ENCODE assay signal across 8 cellular contexts in genomic region chr12:56129914-56130495, GRCh38. TPM values are rescaled to one million over a fixed set of nuclear protein-coding genes. Genes with fewer than 3 reads are reported as not detected.
DNase-seq lines count a peak whose midpoint lies in the region; FAIRE-seq and TF ChIP-seq lines count a peak whose summit lies in the region.
"Not testable (repeated sequence)": the region's sequence is repeated elsewhere in the genome, so short reads cannot be mapped to it uniquely, and the experiment has no call there.

No MANE protein-coding gene starts in this region.

- H3K4me1 Mint-ChIP-seq in T-helper 2 cell treated with Interferon-gamma antibody and Interleukin-4, amounts not matched to agents 5 μg/mL and 100 μg/mL, for 36 hours (ENCODE audit: low read depth), result peaks cover 58% of the 10 kb centered on the region
- H3K4me1 Mint-ChIP-seq in astrocyte (ENCODE audit: low read depth, unreplicated experiment), result peaks cover 22% of the 10 kb centered on the region

- 84% methylated on average over 22 of the region's 22 CpGs for WGBS in HUES64
- WGBS in esophagus, 2 donors, result 49 to 67% methylated on average over 22 of the region's 22 CpGs
- WGBS in suprapubic skin, result 70% methylated on average over 22 of the region's 22 CpGs

- not testable (repeated sequence) for H3K27me3 Mint-ChIP-seq in T-helper 2 cell treated with Interferon-gamma antibody and Interleukin-4, amounts not matched to agents 5 μg/mL and 100 μg/mL, for 36 hours (ENCODE audit: low read depth); astrocyte (ENCODE audit: low read depth, unreplicated experiment)

- not testable (repeated sequence) for H2AFZ ChIP-seq in astrocyte (ENCODE audit: low read depth, low read length); neuron (ENCODE audit: low read depth, low read length)

- H3K9me3 Mint-ChIP-seq in T-helper 2 cell treated with Interferon-gamma antibody and Interleukin-4, amounts not matched to agents 5 μg/mL and 100 μg/mL, for 36 hours; astrocyte (ENCODE audit: unreplicated experiment): not testable (repeated sequence)

- peak overlapping the region; percentile 88 for H3K9ac ChIP-seq in BLaER1
- H3K9ac ChIP-seq in HUES64 (ENCODE audit: low read depth, low read length), result 0 out of 2 replicates have a peak overlapping the region, but pooled peaks have one; percentile 89
- peak overlapping the region; percentile 84 for H3K9ac ChIP-seq in astrocyte (ENCODE audit: low read length)

- peaks cover 58% of the 10 kb centered on the region for H3K36me3 Mint-ChIP-seq in T-helper 2 cell treated with Interferon-gamma antibody and Interleukin-4, amounts not matched to agents 5 μg/mL and 100 μg/mL, for 36 hours (ENCODE audit: low read depth)
- peaks cover 17% of the 10 kb centered on the region for H3K36me3 Mint-ChIP-seq in astrocyte (ENCODE audit: low read depth, unreplicated experiment)

- not testable (repeated sequence) for FAIRE-seq in astrocyte (lab: Jason Lieb, UNC)

- not testable (repeated sequence) for H3K9me3 ChIP-seq in BLaER1; HUES64 (ENCODE audit: insufficient read depth, low read depth, low read length); astrocyte (ENCODE audit: insufficient read depth, low read depth, low read length); esophagus (ENCODE audit: control insufficient read depth in 2 of 2, insufficient read depth in 1 of 2, low read depth in 1 of 2, low read length in 1 of 2); neuron (ENCODE audit: low read length); suprapubic skin

- TF ChIP-seq POLR2A in suprapubic skin (IDR thresholded peaks at IDR 0.05), result not testable (repeated sequence)

- peak overlapping the region; percentile 85 for H3K27ac ChIP-seq in BLaER1
- not testable (repeated sequence) for H3K27ac ChIP-seq in HUES64 (ENCODE audit: low read depth, low read length); astrocyte (ENCODE audit: low read depth, low read length)
- H3K27ac ChIP-seq in esophagus (ENCODE audit: low read depth in 2 of 2, low read length in 1 of 2), result peak overlapping the region; percentile 94 to 98
- peak overlapping the region; percentile 17 for H3K27ac ChIP-seq in suprapubic skin

- peak overlapping the region; percentile 88 for H3K4me3 ChIP-seq in BLaER1
- H3K4me3 ChIP-seq in HUES64 (ENCODE audit: low read length), result peak overlapping the region; percentile 97
- peak overlapping the region; percentile 81 for H3K4me3 ChIP-seq in astrocyte (ENCODE audit: insufficient read depth, low read depth, low read length)
- peak overlapping the region in 1 of 2 donors; percentile 10 for H3K4me3 ChIP-seq in esophagus (ENCODE audit: low read depth in 1 of 2, low read length in 2 of 2)
- H3K4me3 ChIP-seq in neuron (ENCODE audit: low read length), result peak overlapping the region; percentile 89
- H3K4me3 ChIP-seq in suprapubic skin, result peak overlapping the region; percentile 83

- TF ChIP-seq CTCF in astrocyte (IDR thresholded peaks at IDR 0.05; ENCODE audit: insufficient read depth, low read depth, low read length); suprapubic skin (IDR thresholded peaks at IDR 0.05): not testable (repeated sequence)

- not testable (repeated sequence) for DNase-seq in T-helper 2 cell treated with Interferon-gamma antibody and Interleukin-4, amounts not matched to agents 5 μg/mL and 100 μg/mL, for 36 hours (ENCODE audit: low spot score); astrocyte (ENCODE audit: low read depth); suprapubic skin (ENCODE audit: low spot score in 2 of 2)
- DNase-seq in left kidney (ENCODE audit: low read depth, low spot score), result peak; percentile 49

- H3K27ac Mint-ChIP-seq in T-helper 2 cell treated with Interferon-gamma antibody and Interleukin-4, amounts not matched to agents 5 μg/mL and 100 μg/mL, for 36 hours, result peak overlapping the region; percentile 91
- peak overlapping the region; percentile 63 for H3K27ac Mint-ChIP-seq in astrocyte (ENCODE audit: unreplicated experiment)

- not testable (repeated sequence) for TF ChIP-seq EP300 in suprapubic skin (IDR thresholded peaks at IDR 0.05)

- H3K4me1 ChIP-seq in BLaER1, result peaks cover 56% of the 10 kb centered on the region
- peaks cover 16% of the 10 kb centered on the region for H3K4me1 ChIP-seq in HUES64 (ENCODE audit: insufficient read depth, low read length)
- H3K4me1 ChIP-seq in astrocyte (ENCODE audit: insufficient read depth, low read length), result peaks cover 13% of the 10 kb centered on the region
- H3K4me1 ChIP-seq in esophagus (ENCODE audit: control insufficient read depth in 2 of 2, insufficient read depth in 2 of 2, low read length in 1 of 2), result not testable (repeated sequence)
- H3K4me1 ChIP-seq in neuron (ENCODE audit: insufficient read depth, low read length), result peaks cover 30% of the 10 kb centered on the region
- H3K4me1 ChIP-seq in suprapubic skin, result peaks cover 35% of the 10 kb centered on the region

- peak overlapping the region; percentile 94 for H3K4me3 Mint-ChIP-seq in T-helper 2 cell treated with Interferon-gamma antibody and Interleukin-4, amounts not matched to agents 5 μg/mL and 100 μg/mL, for 36 hours
- peak overlapping the region; percentile 98 for H3K4me3 Mint-ChIP-seq in astrocyte (ENCODE audit: unreplicated experiment)

- H3K36me3 ChIP-seq in BLaER1 (peaks cover 53% of the 10 kb centered on the region), HUES64 (ENCODE audit: insufficient read depth, low read length) (peaks cover 47% of the 10 kb centered on the region), astrocyte (ENCODE audit: insufficient read depth, low read length) (peaks cover 22% of the 10 kb centered on the region), esophagus (ENCODE audit: control insufficient read depth in 2 of 2, insufficient read depth in 2 of 2, low read length in 1 of 2) (peaks cover 24 to 34% of the 10 kb centered on the region in 2 donors), neuron (ENCODE audit: insufficient read depth, low read length) (peaks cover 43% of the 10 kb centered on the region), suprapubic skin (peaks cover 48% of the 10 kb centered on the region)

- not testable (repeated sequence) for H4K20me1 ChIP-seq in BLaER1
- H4K20me1 ChIP-seq in astrocyte (ENCODE audit: insufficient read depth, low read length), result peaks cover 19% of the 10 kb centered on the region

- H3K79me2 ChIP-seq in astrocyte (ENCODE audit: insufficient read depth, low read length), result peaks cover 45% of the 10 kb centered on the region

- H3K27me3 ChIP-seq in BLaER1; HUES64 (ENCODE audit: insufficient read depth, low read length); astrocyte (ENCODE audit: insufficient read depth, low read length); esophagus (ENCODE audit: control insufficient read depth in 1 of 2, insufficient read depth in 2 of 2, low read length in 2 of 2); neuron (ENCODE audit: insufficient read depth, low read length); suprapubic skin: not testable (repeated sequence)

- H3K4me2 ChIP-seq in BLaER1, result peak overlapping the region; percentile 98
- H3K4me2 ChIP-seq in astrocyte (ENCODE audit: low read length), result peak overlapping the region; percentile 90

RNA-seq across cellular contexts. Expression of gene ESYT1, which starts 1.9 kb away (rescaled TPM):
- 72.0 TPM for polyA plus RNA-seq in HUES64 (2013, experiment 1 of 2)
- 70.5 TPM for polyA plus RNA-seq in HUES64 (2013, experiment 2 of 2)
- 138 and 142 TPM in 2 replicates for total RNA-seq in astrocyte
- 10 to 100 TPM; 15.6 to 36.6 TPM for polyA plus RNA-seq in esophagus
- total RNA-seq in suprapubic skin, result 100 to 1,000 TPM in 2 of 4 donors, 10 to 100 TPM in 2; 73.1 to 128 (median 103) TPM

RNA-seq across cellular contexts. Expression of gene ZC3H10, which starts 11.9 kb away (rescaled TPM):
- 3.6 TPM for polyA plus RNA-seq in HUES64 (2013, experiment 1 of 2)
- polyA plus RNA-seq in HUES64 (2013, experiment 2 of 2), result 3.9 TPM
- 4.1 and 4.2 TPM in 2 replicates for total RNA-seq in astrocyte
- polyA plus RNA-seq in esophagus, result 1 to 10 TPM; 1.4 to 2.2 TPM
- total RNA-seq in suprapubic skin, result 1 to 10 TPM; 2.1 to 5.6 (median 3.4) TPM

RNA-seq across cellular contexts. Expression of gene RPL41, which starts 13.6 kb away (rescaled TPM):
- 4,327 TPM for polyA plus RNA-seq in HUES64 (2013, experiment 1 of 2)
- polyA plus RNA-seq in HUES64 (2013, experiment 2 of 2), result 4,532 TPM
- total RNA-seq in astrocyte (3,078 and 3,088 TPM in 2 replicates), suprapubic skin (1,000 to 10,000 TPM; 2,523 to 6,346 (median 5,689) TPM)
- 1,000 to 10,000 TPM; 1,736 to 6,738 TPM for polyA plus RNA-seq in esophagus

RNA-seq across cellular contexts. Expression of gene MYL6B, which starts 22.4 kb away (rescaled TPM):
- 119 TPM for polyA plus RNA-seq in HUES64 (2013, experiment 1 of 2)
- 134 TPM for polyA plus RNA-seq in HUES64 (2013, experiment 2 of 2)
- 110 and 118 TPM in 2 replicates for total RNA-seq in astrocyte
- 10 to 100 TPM; 57.3 to 57.7 TPM for polyA plus RNA-seq in esophagus
- total RNA-seq in suprapubic skin, result 10 to 100 TPM; 28.3 to 37.4 (median 28.5) TPM

RNA-seq across cellular contexts. Expression of gene PA2G4, which starts 25.6 kb away (rescaled TPM):
- polyA plus RNA-seq in HUES64 (2013, experiment 1 of 2), result 241 TPM
- polyA plus RNA-seq in HUES64 (2013, experiment 2 of 2), result 231 TPM
- total RNA-seq in astrocyte, result 124 and 130 TPM in 2 replicates
- polyA plus RNA-seq in esophagus, result 100 to 1,000 TPM; 103 to 180 TPM
- total RNA-seq in suprapubic skin, result 100 to 1,000 TPM; 103 to 153 (median 117) TPM
